ENCODE assay signal across 8 cellular contexts in genomic region chr2:197804758-197805597, GRCh38. TPM values are rescaled to one million over a fixed set of nuclear protein-coding genes. Genes with fewer than 3 reads are reported as not detected.
DNase-seq lines count a peak whose midpoint lies in the region; ATAC-seq and TF ChIP-seq lines count a peak whose summit lies in the region.

No MANE protein-coding gene starts in this region.

- peak overlapping the region; percentile 81 for H3K4me3 ChIP-seq in lung

- POLR2A ChIA-PET in activated B cell treated with CpG ODN at 0.5 μM for 24 hours (lab: Charles Lee) = no interaction called here

- H3K9me3 Mint-ChIP-seq in activated B cell treated with CpG ODN at 0.5 μM for 24 hours = no peaks in the 10 kb centered on the region
- no peaks in the 10 kb centered on the region for H3K9me3 Mint-ChIP-seq in dendritic cell treated with granulocyte-macrophage colony-stimulating factor and Interleukin-4, amounts not matched to agents 40 ng/mL and 50 ng/mL, for 4 days
- no peaks in the 10 kb centered on the region for H3K9me3 Mint-ChIP-seq in stimulated activated naive CD8-positive, alpha-beta T cell treated with anti-CD3 and anti-CD28 coated beads, Interleukin-15, amount 100 ng/mL, for 72 hours

- peak; percentile 10 for ATAC-seq in HG03097 (IDR thresholded peaks at IDR 0.05; ENCODE audit: low FRiP score, unreplicated experiment)
- ATAC-seq in activated B cell treated with CpG ODN at 0.5 μM for 24 hours (ENCODE audit: low read depth) = no peak
- peak; percentile 43 for ATAC-seq in lung (ENCODE audit: insufficient read depth, low FRiP score)
- peak; percentile 57 for ATAC-seq in stimulated activated naive CD8-positive, alpha-beta T cell treated with anti-CD3 and anti-CD28 coated beads, Interleukin-15, amount 100 ng/mL, for 72 hours

- H3K27ac Mint-ChIP-seq in activated B cell treated with CpG ODN at 0.5 μM for 24 hours = no peak overlapping the region
- H3K27ac Mint-ChIP-seq in dendritic cell treated with granulocyte-macrophage colony-stimulating factor and Interleukin-4, amounts not matched to agents 40 ng/mL and 50 ng/mL, for 4 days = peak overlapping the region; percentile 91
- H3K27ac Mint-ChIP-seq in stimulated activated naive CD8-positive, alpha-beta T cell treated with anti-CD3 and anti-CD28 coated beads, Interleukin-15, amount 100 ng/mL, for 72 hours = peak overlapping the region; percentile 4 to 94

- peak; percentile 11 to 15 for DNase-seq in stimulated activated CD4-positive, alpha-beta T cell treated with anti-CD3 and anti-CD28 coated beads, Interleukin-12 subunit alpha, Interleukin-12 subunit beta, amount 100 ng/mL, for 24 hours (ENCODE audit: low read depth in 2 of 2)
- no peak for DNase-seq in stimulated activated CD4-positive, alpha-beta T cell treated with anti-CD3 and anti-CD28 coated beads, Interleukin-1b, Interleukin-23, amount 100 ng/mL, for 48 hours
- DNase-seq in activated B cell treated with CpG ODN at 0.5 μM for 24 hours (peak; percentile 26), lung (ENCODE audit: low spot score) (no peak), cerebellar nuclear complex (lab: John Stamatoyannopoulos, UW) (no peak)
- DNase-seq in stimulated activated naive CD8-positive, alpha-beta T cell treated with anti-CD3 and anti-CD28 coated beads, Interleukin-15, amount 100 ng/mL, for 72 hours = peak; percentile 34 to 65

- H3K4me1 ChIP-seq in lung (ENCODE audit: control insufficient read depth in 2 of 2, insufficient read depth in 2 of 2, low read length in 2 of 2) = peaks cover 0 to 2% of the 10 kb centered on the region in 2 donors

- H3K9me3 ChIP-seq in lung (ENCODE audit: control insufficient read depth in 2 of 2, insufficient read depth in 1 of 2, low read length in 1 of 2) = no peaks in the 10 kb centered on the region

- H3K36me3 ChIP-seq in lung (ENCODE audit: control insufficient read depth in 2 of 2, insufficient read depth in 2 of 2, low read length in 2 of 2) = no peaks in the 10 kb centered on the region

- no peaks in the 10 kb centered on the region for H3K27me3 ChIP-seq in lung (ENCODE audit: control insufficient read depth, insufficient read depth)

- WGBS in lung, 2 donors = 0 to 1% methylated on average over 65 to 90 of the region's 90 CpGs

- intact Hi-C loops in activated B cell treated with CpG ODN at 0.5 μM for 24 hours (cut with micrococcal nuclease) = loop anchor here (1.0 kb wide), 1 partner anchor 19 kb away; no protein-coding TSS in a partner anchor
- intact Hi-C loops in dendritic cell treated with granulocyte-macrophage colony-stimulating factor and Interleukin-4, amounts not matched to agents 40 ng/mL and 50 ng/mL, for 4 days (cut with micrococcal nuclease) = loop anchor here (2.0 kb wide), 1 partner anchor 84 kb away; no protein-coding TSS in a partner anchor

- H3K4me1 Mint-ChIP-seq in activated B cell treated with CpG ODN at 0.5 μM for 24 hours = peaks cover 15% of the 10 kb centered on the region
- H3K4me1 Mint-ChIP-seq in dendritic cell treated with granulocyte-macrophage colony-stimulating factor and Interleukin-4, amounts not matched to agents 40 ng/mL and 50 ng/mL, for 4 days (ENCODE audit: low read depth) = peaks cover 24% of the 10 kb centered on the region
- peaks cover 48% of the 10 kb centered on the region for H3K4me1 Mint-ChIP-seq in stimulated activated naive CD8-positive, alpha-beta T cell treated with anti-CD3 and anti-CD28 coated beads, Interleukin-15, amount 100 ng/mL, for 72 hours

- H3K36me3 Mint-ChIP-seq in activated B cell treated with CpG ODN at 0.5 μM for 24 hours (ENCODE audit: low read depth) = no peaks in the 10 kb centered on the region
- H3K36me3 Mint-ChIP-seq in dendritic cell treated with granulocyte-macrophage colony-stimulating factor and Interleukin-4, amounts not matched to agents 40 ng/mL and 50 ng/mL, for 4 days (ENCODE audit: low read depth) = peaks cover 13% of the 10 kb centered on the region

- CTCF ChIA-PET in activated B cell treated with CpG ODN at 0.5 μM for 24 hours (lab: Charles Lee) = no interaction called here

- H3K27me3 Mint-ChIP-seq in activated B cell treated with CpG ODN at 0.5 μM for 24 hours = peaks cover 46% of the 10 kb centered on the region
- H3K27me3 Mint-ChIP-seq in dendritic cell treated with granulocyte-macrophage colony-stimulating factor and Interleukin-4, amounts not matched to agents 40 ng/mL and 50 ng/mL, for 4 days = peaks cover 14% of the 10 kb centered on the region
- peaks cover 11% of the 10 kb centered on the region for H3K27me3 Mint-ChIP-seq in stimulated activated naive CD8-positive, alpha-beta T cell treated with anti-CD3 and anti-CD28 coated beads, Interleukin-15, amount 100 ng/mL, for 72 hours

- H3K27ac ChIP-seq in lung (ENCODE audit: low read depth in 1 of 2, low read length in 1 of 2) = peak overlapping the region; percentile 86 to 87

- no peak for TF ChIP-seq CTCF in activated B cell treated with CpG ODN at 0.5 μM for 24 hours (IDR thresholded peaks at IDR 0.05)
- no peak for TF ChIP-seq CTCF in lung (IDR thresholded peaks at IDR 0.05; ENCODE audit: control extremely low read depth, extremely low read depth)

- peak overlapping the region; percentile 83 for H3K4me3 Mint-ChIP-seq in activated B cell treated with CpG ODN at 0.5 μM for 24 hours
- H3K4me3 Mint-ChIP-seq in dendritic cell treated with granulocyte-macrophage colony-stimulating factor and Interleukin-4, amounts not matched to agents 40 ng/mL and 50 ng/mL, for 4 days = peak overlapping the region; percentile 100
- peak overlapping the region; percentile 92 to 99 for H3K4me3 Mint-ChIP-seq in stimulated activated naive CD8-positive, alpha-beta T cell treated with anti-CD3 and anti-CD28 coated beads, Interleukin-15, amount 100 ng/mL, for 72 hours

RNA-seq across cellular contexts. Expression of gene PLCL1, which starts 0.6 kb away (rescaled TPM):
- 0.04 TPM in 1 of 2 replicates, not detected in the other for total RNA-seq in activated B cell treated with CpG ODN at 0.5 μM for 24 hours
- 10 to 100 TPM in 1 of 2 donors, 1 to 10 TPM in 1; 4.0 to 13.0 TPM for total RNA-seq in lung
- polyA plus RNA-seq in lung = 1 to 10 TPM; 1.1 to 1.8 TPM

RNA-seq across cellular contexts. Expression of gene BOLL, which starts 19.9 kb away (rescaled TPM):
- total RNA-seq in activated B cell treated with CpG ODN at 0.5 μM for 24 hours (not detected in 2 replicates), lung (not detected)
- not detected for polyA plus RNA-seq in lung

Comparison
In these comparisons a context has a peak if more than half of its experiments do, and no peak if none do; other contexts are left out.
1. DNase-seq: peak in stimulated activated CD4-positive, alpha-beta T cell treated with anti-CD3 and anti-CD28 coated beads, Interleukin-12 subunit alpha, Interleukin-12 subunit beta, amount 100 ng/mL, for 24 hours (2 of 2), activated B cell treated with CpG ODN at 0.5 μM for 24 hours (single experiment) and stimulated activated naive CD8-positive, alpha-beta T cell treated with anti-CD3 and anti-CD28 coated beads, Interleukin-15, amount 100 ng/mL, for 72 hours (2 of 2); none in stimulated activated CD4-positive, alpha-beta T cell treated with anti-CD3 and anti-CD28 coated beads, Interleukin-1b, Interleukin-23, amount 100 ng/mL, for 48 hours (single experiment), lung (single experiment) and cerebellar nuclear complex (0 of 2).
2. Peak in every context shown above with its lines, with median percentiles within 50 percentile points of each other: H3K4me3 Mint-ChIP-seq.